ENCODE assay signal across 18 cellular contexts in the genomic region with DNA sequence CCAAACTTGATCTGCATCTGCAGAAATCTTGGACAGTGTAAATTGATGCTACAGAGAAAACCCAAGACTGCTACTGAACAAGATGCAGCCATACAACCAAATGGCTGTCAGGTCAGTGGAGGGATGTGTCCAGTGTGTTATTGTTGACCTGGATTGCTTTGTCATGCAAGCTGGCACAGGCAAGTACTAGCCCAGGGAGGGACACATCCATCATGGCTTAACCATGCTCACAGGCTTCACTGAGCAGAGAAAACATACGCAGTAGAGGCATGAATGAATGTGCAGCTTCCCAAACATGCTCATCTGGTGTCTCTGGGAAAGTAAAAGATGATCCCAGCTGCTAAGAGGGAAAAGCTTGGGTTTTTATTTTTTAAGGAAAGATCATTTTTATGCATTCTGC.
A peak's percentile ranks its signal among the peaks of the same experiment; 100 is the strongest.
DNase-seq lines count a peak whose midpoint lies in the region; FAIRE-seq and TF ChIP-seq lines count a peak whose summit lies in the region.
"Had no signal": no experiment of that assay in that cellular context is flagged by ENCODE, and none has a peak within 500 bp of the region (broad histone marks: within the 10 kb centered on the region; RNA-seq: fewer than 3 reads in every experiment).

No MANE protein-coding gene starts in this region.

- DNase-seq in DMS53 (lab: John Stamatoyannopoulos, UW): peak; percentile 13
- no peak for DNase-seq in DMS53 treated with DMSO at 0.1 percent for 48 hours (lab: John Stamatoyannopoulos, UW; ENCODE audit: unreplicated experiment)
- DNase-seq in astrocyte (ENCODE audit: low read depth): peak; percentile 14
- no peak for DNase-seq in mesendoderm
- no peak for DNase-seq in urothelium cell line (ENCODE audit: low spot score)
- DNase-seq in GM19238 (ENCODE audit: insufficient read length, low spot score): no peak
- no peak for DNase-seq in T-helper 2 cell treated with Interferon-gamma antibody and Interleukin-4, amounts not matched to agents 5 μg/mL and 100 μg/mL, for 36 hours (ENCODE audit: low spot score)
- no peak for DNase-seq in ACHN
- DNase-seq: BE2C; Caco-2; CD4-positive, CD25-positive, alpha-beta regulatory T cell; H9; NCI-H1417 treated with DMSO at 0.1 percent for 48 hours; NCI-H1930; NCI-H446; Peyer's patch had no signal

- H4K5ac ChIP-seq in mesendoderm (ENCODE audit: low read length): no peak overlapping the region

- H3K4me1 ChIP-seq in astrocyte (ENCODE audit: insufficient read depth, low read length) (peaks cover 10% of the 10 kb centered on the region), mesendoderm (ENCODE audit: control insufficient read depth, low read depth, low read length) (no peaks in the 10 kb centered on the region)
- H3K4me1 ChIP-seq: Caco-2, Peyer's patch had no signal

- no peak overlapping the region for H3K18ac ChIP-seq in mesendoderm (ENCODE audit: low read length)

- no peak overlapping the region for H2BK15ac ChIP-seq in mesendoderm (replicated peaks; ENCODE audit: low read depth)

- H3K36me3 ChIP-seq in astrocyte (ENCODE audit: insufficient read depth, low read length) (no peaks in the 10 kb centered on the region), mesendoderm (ENCODE audit: control insufficient read depth, insufficient read depth, low read length) (no peaks in the 10 kb centered on the region)
- H3K36me3 ChIP-seq: BE2C, Peyer's patch had no signal

- H3K9me3 ChIP-seq in astrocyte (ENCODE audit: insufficient read depth, low read depth, low read length): no peaks in the 10 kb centered on the region
- H3K9me3 ChIP-seq: BE2C, Caco-2, Peyer's patch had no signal

- H3K4me3 ChIP-seq in astrocyte (ENCODE audit: insufficient read depth, low read depth, low read length): no peak overlapping the region
- H3K4me3 ChIP-seq in mesendoderm (ENCODE audit: low read length): no peak overlapping the region
- H3K4me3 ChIP-seq: Peyer's patch had no signal

- no peak overlapping the region for H3K4ac ChIP-seq in mesendoderm (ENCODE audit: low read depth, low read length)

- H3K27me3 ChIP-seq in astrocyte (ENCODE audit: insufficient read depth, low read length) (no peaks in the 10 kb centered on the region), mesendoderm (ENCODE audit: insufficient read depth, low read length, poor library complexity) (no peaks in the 10 kb centered on the region)
- H3K27me3 ChIP-seq: BE2C, Peyer's patch had no signal

- no peak for TF ChIP-seq CTCF in astrocyte (IDR thresholded peaks at IDR 0.05; ENCODE audit: insufficient read depth, low read depth, low read length)

- no peak overlapping the region for H2AK5ac ChIP-seq in mesendoderm (ENCODE audit: low read length)

- H3K27ac Mint-ChIP-seq in astrocyte (ENCODE audit: unreplicated experiment): no peak overlapping the region
- H3K27ac Mint-ChIP-seq in T-helper 2 cell treated with Interferon-gamma antibody and Interleukin-4, amounts not matched to agents 5 μg/mL and 100 μg/mL, for 36 hours: no peak overlapping the region
- H3K27ac Mint-ChIP-seq: CD4-positive, CD25-positive, alpha-beta regulatory T cell; H9 had no signal

- H4K20me1 ChIP-seq in astrocyte (ENCODE audit: insufficient read depth, low read length): no peaks in the 10 kb centered on the region

- WGBS in mesendoderm (ENCODE audit: extremely low coverage, insufficient coverage, low lambda C conversion rate): no CpG with 5 or more reads among the region's 1 CpG

- no peak overlapping the region for H2AFZ ChIP-seq in astrocyte (ENCODE audit: low read depth, low read length)

- peaks cover 2% of the 10 kb centered on the region for H3K9me3 Mint-ChIP-seq in astrocyte (ENCODE audit: unreplicated experiment)
- no peaks in the 10 kb centered on the region for H3K9me3 Mint-ChIP-seq in T-helper 2 cell treated with Interferon-gamma antibody and Interleukin-4, amounts not matched to agents 5 μg/mL and 100 μg/mL, for 36 hours
- H3K9me3 Mint-ChIP-seq: CD4-positive, CD25-positive, alpha-beta regulatory T cell had no signal

- FAIRE-seq in astrocyte (lab: Jason Lieb, UNC) (no peak), urothelium cell line (lab: Jason Lieb, UNC) (peak; percentile 44)

- H3K79me2 ChIP-seq in astrocyte (ENCODE audit: insufficient read depth, low read length) (no peaks in the 10 kb centered on the region), mesendoderm (ENCODE audit: control insufficient read depth, insufficient read depth, low read length) (no peaks in the 10 kb centered on the region)

- H3K56ac ChIP-seq in mesendoderm (ENCODE audit: low read length): peak overlapping the region; percentile 51

- H2BK5ac ChIP-seq in mesendoderm (ENCODE audit: low read length): no peak overlapping the region

- H3K27ac ChIP-seq in astrocyte (ENCODE audit: low read depth, low read length) (no peak overlapping the region), mesendoderm (ENCODE audit: low read depth, low read length) (no peak overlapping the region)
- H3K27ac ChIP-seq: 22Rv1, HL-60, Peyer's patch had no signal

- H3K36me3 Mint-ChIP-seq in astrocyte (ENCODE audit: low read depth, unreplicated experiment): peaks cover 2% of the 10 kb centered on the region
- no peaks in the 10 kb centered on the region for H3K36me3 Mint-ChIP-seq in T-helper 2 cell treated with Interferon-gamma antibody and Interleukin-4, amounts not matched to agents 5 μg/mL and 100 μg/mL, for 36 hours (ENCODE audit: low read depth)
- H3K36me3 Mint-ChIP-seq: CD4-positive, CD25-positive, alpha-beta regulatory T cell had no signal

- H3K4me2 ChIP-seq in astrocyte (ENCODE audit: low read length): no peak overlapping the region
- no peak overlapping the region for H3K4me2 ChIP-seq in mesendoderm (ENCODE audit: low read length)

- H3K9ac ChIP-seq in astrocyte (ENCODE audit: low read length): no peak overlapping the region
- no peak overlapping the region for H3K9ac ChIP-seq in mesendoderm (ENCODE audit: low read length)

- no peaks in the 10 kb centered on the region for H3K27me3 Mint-ChIP-seq in astrocyte (ENCODE audit: low read depth, unreplicated experiment)
- no peaks in the 10 kb centered on the region for H3K27me3 Mint-ChIP-seq in T-helper 2 cell treated with Interferon-gamma antibody and Interleukin-4, amounts not matched to agents 5 μg/mL and 100 μg/mL, for 36 hours (ENCODE audit: low read depth)

- no peak overlapping the region for H2BK120ac ChIP-seq in mesendoderm (ENCODE audit: low read depth, low read length)

- no peak overlapping the region for H4K8ac ChIP-seq in mesendoderm (ENCODE audit: low read depth, low read length)

- in situ Hi-C loops in ACHN (cut with HindIII; ENCODE audit: low pct_ligation_motif_present, low pct_unique_long_range_greater_than_20kb, low sequenced_read_pairs): no loop called here

- no peak overlapping the region for H3K23ac ChIP-seq in mesendoderm (ENCODE audit: low read length)

- peaks cover 31% of the 10 kb centered on the region for H3K4me1 Mint-ChIP-seq in astrocyte (ENCODE audit: low read depth, unreplicated experiment)
- no peaks in the 10 kb centered on the region for H3K4me1 Mint-ChIP-seq in T-helper 2 cell treated with Interferon-gamma antibody and Interleukin-4, amounts not matched to agents 5 μg/mL and 100 μg/mL, for 36 hours (ENCODE audit: low read depth)
- H3K4me1 Mint-ChIP-seq: CD4-positive, CD25-positive, alpha-beta regulatory T cell had no signal

- H3K4me3 Mint-ChIP-seq in astrocyte (ENCODE audit: unreplicated experiment): no peak overlapping the region
- no peak overlapping the region for H3K4me3 Mint-ChIP-seq in T-helper 2 cell treated with Interferon-gamma antibody and Interleukin-4, amounts not matched to agents 5 μg/mL and 100 μg/mL, for 36 hours
- H3K4me3 Mint-ChIP-seq: CD4-positive, CD25-positive, alpha-beta regulatory T cell; H9 had no signal

- H3K79me1 ChIP-seq in mesendoderm (ENCODE audit: low read length): no peaks in the 10 kb centered on the region

Comparison
In these comparisons a context has a peak if more than half of its experiments do, and no peak if none do; other contexts are left out.
1. DNase-seq: peak in DMS53 (single experiment) and astrocyte (single experiment); none in DMS53 treated with DMSO at 0.1 percent for 48 hours (single experiment), mesendoderm (single experiment), urothelium cell line (single experiment), GM19238 (single experiment), T-helper 2 cell treated with Interferon-gamma antibody and Interleukin-4, amounts not matched to agents 5 μg/mL and 100 μg/mL, for 36 hours (single experiment) and ACHN (single experiment).